ENCODE assay signal across 8 cellular contexts in genomic region chr20:50789968-50790650, GRCh38. TPM values are rescaled to one million over a fixed set of nuclear protein-coding genes. Genes with fewer than 3 reads are reported as not detected.
DNase-seq lines count a peak whose midpoint lies in the region; ATAC-seq and TF ChIP-seq lines count a peak whose summit lies in the region.

No MANE protein-coding gene starts in this region.

- no peaks in the 10 kb centered on the region for H3K9me3 Mint-ChIP-seq in brain

- H3K4me1 ChIP-seq in heart right ventricle (peaks cover 0 to 38% (median 21%) of the 10 kb centered on the region in 9 donors), muscle layer of duodenum (ENCODE audit: control insufficient read depth in 1 of 2, insufficient read depth in 2 of 2, low read length in 2 of 2) (peaks cover 13 to 19% of the 10 kb centered on the region in 2 donors), urinary bladder (ENCODE audit: insufficient read depth) (no peaks in the 10 kb centered on the region)

- DNase-seq in heart right ventricle (no peak), cardiac septum (ENCODE audit: low spot score) (no peak), mucosa of gallbladder (ENCODE audit: low spot score) (no peak), germinal center (ENCODE audit: low spot score) (no peak)
- DNase-seq in stimulated activated naive CD4-positive, alpha-beta T cell treated with Interleukin-2 at 50 U/mL for 16 hours (lab: John Stamatoyannopoulos, UW) = no peak

- peak overlapping the region in 1 of 10 donors; percentile 31 for H3K4me3 ChIP-seq in heart right ventricle
- no peak overlapping the region for H3K4me3 ChIP-seq in muscle layer of duodenum (ENCODE audit: low read depth in 1 of 2, low read length in 2 of 2)
- H3K4me3 ChIP-seq in urinary bladder (ENCODE audit: low read depth, low read length) = no peak overlapping the region

- no peaks in the 10 kb centered on the region for H3K36me3 ChIP-seq in heart right ventricle
- no peaks in the 10 kb centered on the region for H3K36me3 ChIP-seq in muscle layer of duodenum (ENCODE audit: control insufficient read depth in 1 of 2, insufficient read depth in 2 of 2, low read length in 2 of 2)
- H3K36me3 ChIP-seq in urinary bladder (ENCODE audit: insufficient read depth) = no peaks in the 10 kb centered on the region

- H3K9me3 ChIP-seq in heart right ventricle (no peaks in the 10 kb centered on the region), muscle layer of duodenum (ENCODE audit: control insufficient read depth in 1 of 2, low read length in 2 of 2) (no peaks in the 10 kb centered on the region)

- H3K36me3 Mint-ChIP-seq in brain = no peaks in the 10 kb centered on the region

- H3K27ac Mint-ChIP-seq in brain = peak overlapping the region; percentile 50 to 90 (median 78)

- intact Hi-C loops in heart right ventricle (cut with DNase I) = loop anchor here in 6 of 10 donors (5.0 to 10.0 kb wide), 6 partner anchors 125 to 515 kb away; partner anchors contain the start of genes ADNP (in 1 of the 6), DPM1 (in 1 of the 6) and MOCS3 (in 1 of the 6)
- intact Hi-C loops in cardiac septum (cut with DNase I) = loop anchor here (5.0 kb wide), 1 partner anchor 517 kb away; no protein-coding TSS in a partner anchor

- H3K27ac ChIP-seq in heart right ventricle = peak overlapping the region in 9 of 10 donors; percentile 57 to 86 (median 77)
- H3K27ac ChIP-seq in muscle layer of duodenum (ENCODE audit: low read length) = peak overlapping the region; percentile 33
- peak overlapping the region; percentile 81 for H3K27ac ChIP-seq in urinary bladder (ENCODE audit: low read depth)

- H3K27me3 ChIP-seq in heart right ventricle (peaks cover 0 to 13% (median 3%) of the 10 kb centered on the region in 7 donors), muscle layer of duodenum (ENCODE audit: low read depth, low read length) (no peaks in the 10 kb centered on the region)

- TF ChIP-seq CTCF in heart right ventricle (IDR thresholded peaks at IDR 0.05) = no peak
- no peak for TF ChIP-seq CTCF in brain (conservative IDR thresholded peaks at IDR 0.05)

- WGBS in heart right ventricle, 2 donors = 79 to 80% methylated on average over 11 of the region's 11 CpGs
- 69% methylated on average over 11 of the region's 11 CpGs for WGBS in urinary bladder

- peak overlapping the region in 1 of 5 experiments; percentile 30 for H3K4me3 Mint-ChIP-seq in brain

- H3K27me3 Mint-ChIP-seq in brain = peaks cover 3% of the 10 kb centered on the region

- ATAC-seq in heart right ventricle = peak in 2 of 8 donors; percentile 1 to 4

- peaks cover 50% of the 10 kb centered on the region for H3K4me1 Mint-ChIP-seq in brain

RNA-seq across cellular contexts. Expression of gene BCAS4, which starts 4.8 kb away (rescaled TPM):
- total RNA-seq in heart right ventricle (1 to 10 TPM; 1.3 to 3.6 (median 2.4) TPM), cardiac septum (3.0 TPM), urinary bladder (4.8 TPM), mucosa of gallbladder (8.2 TPM)
- polyA plus RNA-seq in heart right ventricle (1 to 10 TPM in 1 of 2 donors, under 1 TPM in 1; 0.54 to 2.1 TPM), brain (ENCODE audit: insufficient read depth, low read depth, low replicate concordance) (9.0 TPM), urinary bladder (9.2 TPM)

RNA-seq across cellular contexts. Expression of gene PARD6B, which starts 58.7 kb away (rescaled TPM):
- total RNA-seq in heart right ventricle = 1 to 10 TPM; 1.7 to 7.1 (median 3.7) TPM
- 1 to 10 TPM; 1.3 to 3.1 TPM for polyA plus RNA-seq in heart right ventricle
- total RNA-seq in cardiac septum = 3.7 TPM
- 0.51 TPM for polyA plus RNA-seq in brain (ENCODE audit: insufficient read depth, low read depth, low replicate concordance)
- 11.7 TPM for total RNA-seq in urinary bladder
- polyA plus RNA-seq in urinary bladder = 0.52 TPM
- total RNA-seq in mucosa of gallbladder = 41.1 TPM
